Comparison of ENCODE assay signal across 27 cellular contexts in the genomic region with DNA sequence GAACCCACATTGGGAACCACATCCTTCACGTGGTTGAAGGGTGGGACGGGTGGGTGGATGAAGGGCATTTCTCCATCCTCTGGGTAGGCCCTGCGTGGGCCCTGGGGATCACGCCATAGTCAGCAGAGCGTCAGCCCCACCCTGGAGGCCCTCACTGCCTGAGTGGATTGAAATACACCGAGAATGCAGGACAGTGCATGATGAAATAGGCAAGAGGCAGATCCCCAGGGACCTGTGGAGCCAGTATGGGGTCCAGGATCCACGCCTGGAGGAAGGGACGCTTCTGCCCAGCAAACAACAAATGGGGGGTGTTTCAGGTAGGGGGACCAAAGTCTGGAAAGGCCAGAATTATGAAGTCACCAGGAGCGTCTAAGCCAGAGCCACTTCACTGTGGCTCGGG. TPM values are rescaled to one million over a fixed set of nuclear protein-coding genes. Genes with fewer than 3 reads are reported as not detected.
"Had no signal": no experiment of that assay in that cellular context is flagged by ENCODE, and none has a peak within 500 bp of the region (broad histone marks: within the 10 kb centered on the region; RNA-seq: fewer than 3 reads in every experiment).

No MANE protein-coding gene starts in this region.

- H3K4me1 Mint-ChIP-seq: activated CD4-positive, alpha-beta memory T cell treated with anti-CD3 and anti-CD28 coated beads, Interleukin-2, amount 10 ng/mL, durations not matched to agents 7 days and 5 days; activated CD4-positive, alpha-beta T cell treated with anti-CD3 and anti-CD28 coated beads for 36 hours; activated naive CD8-positive, alpha-beta T cell treated with anti-CD3 and anti-CD28 coated beads, Interleukin-2, amount 10 ng/mL, durations not matched to agents 7 days and 5 days had no signal

- H3K9me3 Mint-ChIP-seq: activated CD4-positive, alpha-beta memory T cell treated with anti-CD3 and anti-CD28 coated beads, Interleukin-2, amount 10 ng/mL, durations not matched to agents 7 days and 5 days; activated T-cell treated with anti-CD3 and anti-CD28 coated beads, Interleukin-2, amount 50 U/mL, for 72 hours had no signal

- H3K36me3 Mint-ChIP-seq: activated naive CD8-positive, alpha-beta T cell treated with anti-CD3 and anti-CD28 coated beads, Interleukin-2, amount 10 ng/mL, durations not matched to agents 7 days and 5 days had no signal

- H3K27me3 ChIP-seq: adrenal gland, body of pancreas, SJSA1 had no signal

- DNase-seq: activated CD4-positive, alpha-beta memory T cell treated with anti-CD3 and anti-CD28 coated beads, Interleukin-2, amount 10 ng/mL, durations not matched to agents 7 days and 5 days; activated CD4-positive, alpha-beta T cell treated with anti-CD3 and anti-CD28 coated beads for 36 hours; activated CD4-positive, alpha-beta T cell treated with anti-CD3 and anti-CD28 coated beads, Interleukin-2, amount 50 U/mL, for 1 hour; activated CD4-positive, CD25-positive, alpha-beta regulatory T cell; activated naive CD4-positive, alpha-beta T cell treated with anti-CD3 and anti-CD28 coated beads, Interleukin-2, amount 50 U/mL, for 16 hours; activated naive CD8-positive, alpha-beta T cell treated with anti-CD3 and anti-CD28 coated beads, Interleukin-2, amount 10 ng/mL, durations not matched to agents 7 days and 5 days; activated T-cell treated with anti-CD3 and anti-CD28 coated beads for 4 hours; activated T-cell treated with anti-CD3 and anti-CD28 coated beads, Interleukin-2, amount 50 U/mL, for 72 hours; adrenal gland; anterior cingulate cortex; body of pancreas; Kasumi-1; KBM-7; NCI-H1092; NCI-H1436; NCI-H1694 treated with DMSO at 0.1 percent for 48 hours; NCI-H2029 treated with DMSO at 0.1 percent for 48 hours; NCI-H345; NCI-H510A; NCI-H526 treated with DMSO at 0.1 percent for 48 hours; NCI-H82; RPMI8226; SHP77 had no signal

- H3K27ac Mint-ChIP-seq: activated CD4-positive, alpha-beta memory T cell treated with anti-CD3 and anti-CD28 coated beads, Interleukin-2, amount 10 ng/mL, durations not matched to agents 7 days and 5 days; activated CD4-positive, alpha-beta T cell treated with anti-CD3 and anti-CD28 coated beads for 36 hours; activated naive CD8-positive, alpha-beta T cell treated with anti-CD3 and anti-CD28 coated beads, Interleukin-2, amount 10 ng/mL, durations not matched to agents 7 days and 5 days; activated T-cell treated with anti-CD3 and anti-CD28 coated beads, Interleukin-2, amount 50 U/mL, for 72 hours; activated T-helper 2 cell treated with anti-CD3 and anti-CD28 coated beads, Interferon-gamma antibody, Interleukin-2, Interleukin-4, amounts not matched to agents 10 μg/mL and 5 μg/mL and 100 μg/mL, durations not matched to agents 14 hours and 24 hours and 36 hours; T-helper 1 cell treated with Interleukin-12 subunit alpha and Interleukin-12 subunit beta and Interleukin-4 antibody, amounts not matched to agents 30 μg/mL and 1 μg/mL, for 36 hours had no signal

- ATAC-seq: activated CD4-positive, alpha-beta T cell treated with anti-CD3 and anti-CD28 coated beads for 36 hours; activated T-cell treated with anti-CD3 and anti-CD28 coated beads, Interleukin-2, amount 50 U/mL, for 72 hours; body of pancreas had no signal

- H3K27me3 Mint-ChIP-seq: activated CD4-positive, alpha-beta memory T cell treated with anti-CD3 and anti-CD28 coated beads, Interleukin-2, amount 10 ng/mL, durations not matched to agents 7 days and 5 days; activated naive CD8-positive, alpha-beta T cell treated with anti-CD3 and anti-CD28 coated beads, Interleukin-2, amount 10 ng/mL, durations not matched to agents 7 days and 5 days had no signal

- H3K4me3 Mint-ChIP-seq: activated CD4-positive, alpha-beta memory T cell treated with anti-CD3 and anti-CD28 coated beads, Interleukin-2, amount 10 ng/mL, durations not matched to agents 7 days and 5 days; activated CD4-positive, alpha-beta T cell treated with anti-CD3 and anti-CD28 coated beads for 36 hours; activated naive CD8-positive, alpha-beta T cell treated with anti-CD3 and anti-CD28 coated beads, Interleukin-2, amount 10 ng/mL, durations not matched to agents 7 days and 5 days; activated T-cell treated with anti-CD3 and anti-CD28 coated beads, Interleukin-2, amount 50 U/mL, for 72 hours; T-helper 1 cell treated with Interleukin-12 subunit alpha and Interleukin-12 subunit beta and Interleukin-4 antibody, amounts not matched to agents 30 μg/mL and 1 μg/mL, for 36 hours had no signal

- H3K4me1 ChIP-seq: adrenal gland, body of pancreas, SJSA1 had no signal

- H3K36me3 ChIP-seq: adrenal gland had no signal

- H3K4me3 ChIP-seq: adrenal gland, body of pancreas, SJSA1 had no signal

- H3K9me3 ChIP-seq: adrenal gland, body of pancreas, SJSA1 had no signal

- H3K27ac ChIP-seq: adrenal gland, body of pancreas, SJSA1 had no signal

RNA-seq across cellular contexts. Expression of gene EVC, which starts 19.4 kb away (rescaled TPM):
- total RNA-seq: OCI-LY7 had no signal
